In genomic region chr2:60550984-60551240, GRCh38 we compare ENCODE assay signal across 9 cellular contexts. TPM values are rescaled to one million over a fixed set of nuclear protein-coding genes. Genes with fewer than 3 reads are reported as not detected.
A peak's percentile ranks its signal among the peaks of the same experiment; 100 is the strongest.
DNase-seq lines count a peak whose midpoint lies in the region; ATAC-seq and TF ChIP-seq lines count a peak whose summit lies in the region.
"Had no signal": no experiment of that assay in that cellular context is flagged by ENCODE, and none has a peak within 500 bp of the region (broad histone marks: within the 10 kb centered on the region; RNA-seq: fewer than 3 reads in every experiment).

No MANE protein-coding gene starts in this region.

- peak overlapping the region; percentile 88 for H3K9ac ChIP-seq in HUES6 (ENCODE audit: low read length)
- H3K9ac ChIP-seq: parathyroid adenoma had no signal

- POLR2A ChIA-PET in naive thymus-derived CD4-positive, alpha-beta T cell (lab: Charles Lee): no interaction called here
- POLR2A ChIA-PET in activated CD4-positive, alpha-beta memory T cell treated with anti-CD3 and anti-CD28 coated beads, Interleukin-2, amount 10 ng/mL, durations not matched to agents 7 days and 5 days (lab: Charles Lee): no interaction called here

- H3K4me3 Mint-ChIP-seq in naive thymus-derived CD4-positive, alpha-beta T cell: peak overlapping the region; percentile 45 to 93 (median 84)
- H3K4me3 Mint-ChIP-seq in activated CD4-positive, alpha-beta memory T cell treated with anti-CD3 and anti-CD28 coated beads, Interleukin-2, amount 10 ng/mL, durations not matched to agents 7 days and 5 days: no peak overlapping the region

- DNase-seq in AG10803 (ENCODE audit: low read depth) (no peak), caudate nucleus (lab: John Stamatoyannopoulos, UW) (no peak), RPMI8226 (no peak), tibial artery (no peak)
- DNase-seq in naive thymus-derived CD4-positive, alpha-beta T cell: no peak
- no peak for DNase-seq in activated CD4-positive, alpha-beta memory T cell treated with anti-CD3 and anti-CD28 coated beads, Interleukin-2, amount 10 ng/mL, durations not matched to agents 7 days and 5 days

- H3K36me3 ChIP-seq in HUES6 (ENCODE audit: control insufficient read depth, insufficient read depth, low read length) (peaks cover 6% of the 10 kb centered on the region), tibial artery (no peaks in the 10 kb centered on the region)
- H3K36me3 ChIP-seq in naive thymus-derived CD4-positive, alpha-beta T cell (ENCODE audit: control insufficient read depth in 2 of 3, insufficient read depth in 3 of 3, low read length in 3 of 3): no peaks in the 10 kb centered on the region

- H3K4me1 ChIP-seq in HUES6 (ENCODE audit: control insufficient read depth, insufficient read depth, low read length): peaks cover 15% of the 10 kb centered on the region; the same call in 1 of the 2 replicates
- H3K4me1 ChIP-seq in naive thymus-derived CD4-positive, alpha-beta T cell (ENCODE audit: control insufficient read depth in 2 of 2, insufficient read depth in 2 of 2, low read length in 2 of 2): peaks cover 14 to 21% of the 10 kb centered on the region in 2 donors
- H3K4me1 ChIP-seq in tibial artery: peaks cover 0 to 68% (median 63%) of the 10 kb centered on the region in 4 donors
- H3K4me1 ChIP-seq: parathyroid adenoma had no signal

- H3K9me3 Mint-ChIP-seq in naive thymus-derived CD4-positive, alpha-beta T cell: peaks cover 0 to 4% (median 0%) of the 10 kb centered on the region in 11 donors
- no peaks in the 10 kb centered on the region for H3K9me3 Mint-ChIP-seq in activated CD4-positive, alpha-beta memory T cell treated with anti-CD3 and anti-CD28 coated beads, Interleukin-2, amount 10 ng/mL, durations not matched to agents 7 days and 5 days

- peak overlapping the region in 2 of 9 donors; percentile 55 to 65 for H3K27ac Mint-ChIP-seq in naive thymus-derived CD4-positive, alpha-beta T cell
- H3K27ac Mint-ChIP-seq in activated CD4-positive, alpha-beta memory T cell treated with anti-CD3 and anti-CD28 coated beads, Interleukin-2, amount 10 ng/mL, durations not matched to agents 7 days and 5 days: no peak overlapping the region

- CTCF ChIA-PET in naive thymus-derived CD4-positive, alpha-beta T cell (lab: Charles Lee): interaction anchor here (1.0 to 1.1 kb wide), 2 partner anchors 665 to 1762 kb away, joined by 4 read pairs; no protein-coding TSS in a partner anchor
- CTCF ChIA-PET in activated CD4-positive, alpha-beta memory T cell treated with anti-CD3 and anti-CD28 coated beads, Interleukin-2, amount 10 ng/mL, durations not matched to agents 7 days and 5 days (lab: Charles Lee): interaction anchor here (1.2 to 2.1 kb wide), 3 partner anchors 9 to 15 kb away, joined by 4 to 7 read pairs (median 4); no protein-coding TSS in a partner anchor

- H3K9me3 ChIP-seq in HUES6 (ENCODE audit: control insufficient read depth, insufficient read depth, low read depth, low read length) (no peaks in the 10 kb centered on the region), tibial artery (no peaks in the 10 kb centered on the region)
- H3K9me3 ChIP-seq in naive thymus-derived CD4-positive, alpha-beta T cell (ENCODE audit: control insufficient read depth in 2 of 3, low read length in 3 of 3): no peaks in the 10 kb centered on the region

- H3K36me3 Mint-ChIP-seq in naive thymus-derived CD4-positive, alpha-beta T cell: no peaks in the 10 kb centered on the region
- H3K36me3 Mint-ChIP-seq in activated CD4-positive, alpha-beta memory T cell treated with anti-CD3 and anti-CD28 coated beads, Interleukin-2, amount 10 ng/mL, durations not matched to agents 7 days and 5 days (ENCODE audit: low read depth): peaks cover 2% of the 10 kb centered on the region

- peaks cover 46 to 87% (median 55%) of the 10 kb centered on the region in 5 donors for H3K27me3 Mint-ChIP-seq in naive thymus-derived CD4-positive, alpha-beta T cell
- H3K27me3 Mint-ChIP-seq in activated CD4-positive, alpha-beta memory T cell treated with anti-CD3 and anti-CD28 coated beads, Interleukin-2, amount 10 ng/mL, durations not matched to agents 7 days and 5 days: peaks cover 79% of the 10 kb centered on the region

- intact Hi-C loops in naive thymus-derived CD4-positive, alpha-beta T cell (cut with micrococcal nuclease): loop anchor here (1.0 to 10.0 kb wide), 7 partner anchors 331 to 1976 kb away; partner anchors contain the start of gene REL (in 1 of the 2)
- intact Hi-C loops in tibial artery (cut with DNase I; ENCODE audit: low total_unique reads): no loop called here

- ATAC-seq in naive thymus-derived CD4-positive, alpha-beta T cell: no peak
- no peak for ATAC-seq in GM21576 (IDR thresholded peaks at IDR 0.05; ENCODE audit: unreplicated experiment)

- H3K4me1 Mint-ChIP-seq in naive thymus-derived CD4-positive, alpha-beta T cell: peaks cover 16 to 61% (median 39%) of the 10 kb centered on the region in 7 donors
- peaks cover 36% of the 10 kb centered on the region for H3K4me1 Mint-ChIP-seq in activated CD4-positive, alpha-beta memory T cell treated with anti-CD3 and anti-CD28 coated beads, Interleukin-2, amount 10 ng/mL, durations not matched to agents 7 days and 5 days

- H3K4me3 ChIP-seq in AG10803 (ENCODE audit: low read length): peak overlapping the region; percentile 85
- H3K4me3 ChIP-seq in HUES6 (ENCODE audit: low read depth, low read length): peak overlapping the region; percentile 88
- H3K4me3 ChIP-seq in naive thymus-derived CD4-positive, alpha-beta T cell (ENCODE audit: low read length): no peak overlapping the region
- peak overlapping the region in 1 of 2 donors; percentile 55 for H3K4me3 ChIP-seq in tibial artery

- TF ChIP-seq CTCF in AG10803 (conservative IDR thresholded peaks at IDR 0.05; ENCODE audit: low read length) (no peak), tibial artery (IDR thresholded peaks at IDR 0.05) (no peak)

- H3K27me3 ChIP-seq in HUES6 (ENCODE audit: control insufficient read depth, insufficient read depth, low read length) (no peaks in the 10 kb centered on the region), tibial artery (peaks cover 7 to 82% of the 10 kb centered on the region in 2 donors)
- peaks cover 14 to 39% of the 10 kb centered on the region in 2 donors for H3K27me3 ChIP-seq in naive thymus-derived CD4-positive, alpha-beta T cell (ENCODE audit: control insufficient read depth in 2 of 2, insufficient read depth in 2 of 2, low read length in 2 of 2)

- H3K27ac ChIP-seq in HUES6 (ENCODE audit: low read depth, low read length) (peak overlapping the region; percentile 81; the same call in 1 of the 2 replicates), caudate nucleus (ENCODE audit: low read depth, low read length) (peak overlapping the region; percentile 26), tibial artery (no peak overlapping the region)
- no peak overlapping the region for H3K27ac ChIP-seq in naive thymus-derived CD4-positive, alpha-beta T cell (ENCODE audit: low read depth, low read length)
- H3K27ac ChIP-seq: parathyroid adenoma had no signal

RNA-seq across cellular contexts. Expression of gene BCL11A, which starts 2.5 kb away (rescaled TPM):
- 10 to 100 TPM in 1 of 5 experiments, 1 to 10 TPM in 3, not detected in 1; 1.6 to 26.2 (median 4.4) TPM for total RNA-seq in naive thymus-derived CD4-positive, alpha-beta T cell
- 1 to 10 TPM; 1.5 to 2.8 TPM for polyA plus RNA-seq in naive thymus-derived CD4-positive, alpha-beta T cell
- not detected for total RNA-seq in activated CD4-positive, alpha-beta memory T cell treated with anti-CD3 and anti-CD28 coated beads, Interleukin-2, amount 10 ng/mL, durations not matched to agents 7 days and 5 days

Comparison
In these comparisons a context has a peak if more than half of its experiments do, and no peak if none do; other contexts are left out.
1. H3K27ac ChIP-seq: peak in HUES6 (single experiment) and caudate nucleus (single experiment); none in naive thymus-derived CD4-positive, alpha-beta T cell (single experiment) and tibial artery (0 of 2).